8 cellular contexts compared by ENCODE assay signal in genomic region chr19:58554494-58555368, GRCh38. TPM values are rescaled to one million over a fixed set of nuclear protein-coding genes. Genes with fewer than 3 reads are reported as not detected.
DNase-seq lines count a peak whose midpoint lies in the region; ATAC-seq and TF ChIP-seq lines count a peak whose summit lies in the region.

CHMP2A (minus strand) TSS chr19:58555105; CDS start chr19:58554212, 893 bp downstream.

- no peaks in the 10 kb centered on the region for H3K9me2 ChIP-seq in OCI-LY7 (ENCODE audit: insufficient read depth, low read length)

- ATAC-seq in GM21737 (IDR thresholded peaks at IDR 0.05; ENCODE audit: unreplicated experiment) = peak; percentile 30
- ATAC-seq in Right ventricle myocardium inferior = peak; percentile 55
- peak; percentile 60 for ATAC-seq in upper lobe of right lung
- no peak for ATAC-seq in HG03442 (IDR thresholded peaks at IDR 0.05; ENCODE audit: unreplicated experiment)

- DNase-seq in CD14-positive monocyte (ENCODE audit: low spot score) = peak; percentile 99
- peak; percentile 96 for DNase-seq in OCI-LY7 (ENCODE audit: low spot score)
- DNase-seq in Right ventricle myocardium inferior (ENCODE audit: missing footprints) = peak; percentile 99
- DNase-seq in posterior cingulate gyrus = peak; percentile 98 to 100 (median 99)
- peak; percentile 99 for DNase-seq in upper lobe of right lung

- H3K9me3 Mint-ChIP-seq in CD14-positive monocyte = peaks cover 0 to 4% (median 0%) of the 10 kb centered on the region in 7 donors
- H3K9me3 Mint-ChIP-seq in activated naive CD4-positive, alpha-beta T cell treated with anti-CD3 and anti-CD28 coated beads, Interleukin-2, amount 50 U/mL, for 24 hours = no peaks in the 10 kb centered on the region

- intact Hi-C loops in CD14-positive monocyte (cut with micrococcal nuclease) = no loop called here
- intact Hi-C loops in OCI-LY7 (cut with micrococcal nuclease; ENCODE audit: unreplicated experiment) = loop anchor here (1.0 kb wide), 1 partner anchor 9 kb away; no protein-coding TSS in a partner anchor
- intact Hi-C loops in Right ventricle myocardium inferior (cut with DNase I) = no loop called here
- intact Hi-C loops in posterior cingulate gyrus (cut with DNase I) = loop anchor here (1.0 kb wide), 1 partner anchor 10 kb away; the partner anchor contains the start of gene TRIM28
- intact Hi-C loops in upper lobe of right lung (cut with DNase I) = no loop called here

- H3K4me1 ChIP-seq in OCI-LY7 (ENCODE audit: insufficient read depth, low read length, poor library complexity, severe bottlenecking) = peaks cover 34% of the 10 kb centered on the region
- peaks cover 34% of the 10 kb centered on the region for H3K4me1 ChIP-seq in upper lobe of right lung

- CTCF ChIA-PET in OCI-LY7 (lab: Charles Lee; ENCODE audit: unreplicated experiment) = interaction anchor here (0.5 to 1.4 kb wide), 3 partner anchors 9 to 35 kb away, joined by 3 to 7 read pairs (median 4); partner anchors contain the start of gene ZBTB45

- POLR2A ChIA-PET in OCI-LY7 (lab: Charles Lee) = interaction anchor here (0.7 to 1.9 kb wide), 5 partner anchors 8 to 1165 kb away, joined by 3 to 9 read pairs (median 3); partner anchors contain the start of gene TRIM28

- peak within 1 kb of the TSS; percentile 96 to 99 (median 98) for H3K27ac Mint-ChIP-seq in CD14-positive monocyte
- peak within 1 kb of the TSS; percentile 99 for H3K27ac Mint-ChIP-seq in activated naive CD4-positive, alpha-beta T cell treated with anti-CD3 and anti-CD28 coated beads, Interleukin-2, amount 50 U/mL, for 24 hours

- peak within 1 kb of the TSS; percentile 92 to 97 for H3K4me3 Mint-ChIP-seq in CD14-positive monocyte
- peak within 1 kb of the TSS; percentile 97 for H3K4me3 Mint-ChIP-seq in activated naive CD4-positive, alpha-beta T cell treated with anti-CD3 and anti-CD28 coated beads, Interleukin-2, amount 50 U/mL, for 24 hours

- no peaks in the 10 kb centered on the region for H3K27me3 Mint-ChIP-seq in CD14-positive monocyte (ENCODE audit: low read depth in 3 of 3)
- no peaks in the 10 kb centered on the region for H3K27me3 Mint-ChIP-seq in activated naive CD4-positive, alpha-beta T cell treated with anti-CD3 and anti-CD28 coated beads, Interleukin-2, amount 50 U/mL, for 24 hours

- H3K9me3 ChIP-seq in OCI-LY7 (ENCODE audit: low read length) (no peaks in the 10 kb centered on the region), upper lobe of right lung (no peaks in the 10 kb centered on the region)

- peaks cover 55 to 59% of the 10 kb centered on the region in 2 donors for H3K36me3 Mint-ChIP-seq in CD14-positive monocyte
- H3K36me3 Mint-ChIP-seq in activated naive CD4-positive, alpha-beta T cell treated with anti-CD3 and anti-CD28 coated beads, Interleukin-2, amount 50 U/mL, for 24 hours = peaks cover 19% of the 10 kb centered on the region

- H3K27ac ChIP-seq in OCI-LY7 (ENCODE audit: low read depth, low read length, poor library complexity, severe bottlenecking) = peak within 1 kb of the TSS; percentile 87
- H3K27ac ChIP-seq in upper lobe of right lung = peak within 1 kb of the TSS; percentile 94

- no peaks in the 10 kb centered on the region for H3K27me3 ChIP-seq in upper lobe of right lung

- H3K4me2 ChIP-seq in OCI-LY7 (ENCODE audit: low read length) = peak within 1 kb of the TSS; percentile 99

- TF ChIP-seq CTCF in CD14-positive monocyte (IDR thresholded peaks at IDR 0.05) = no peak
- TF ChIP-seq CTCF in OCI-LY7 (conservative IDR thresholded peaks at IDR 0.05; ENCODE audit: low read length) = no peak
- no peak for TF ChIP-seq CTCF in upper lobe of right lung (IDR thresholded peaks at IDR 0.05)

- H3K4me3 ChIP-seq in OCI-LY7 (ENCODE audit: low read depth, low read length, poor library complexity, severe bottlenecking) (peak within 1 kb of the TSS; percentile 79), upper lobe of right lung (peak within 1 kb of the TSS; percentile 87)

- H3K79me2 ChIP-seq in OCI-LY7 (ENCODE audit: insufficient read depth, low read depth, low read length) = peaks cover 26% of the 10 kb centered on the region

- H2AFZ ChIP-seq in OCI-LY7 (ENCODE audit: low read length) = no peak within 1 kb of the TSS

- peaks cover 52% of the 10 kb centered on the region for H3K4me1 Mint-ChIP-seq in CD14-positive monocyte
- peaks cover 45% of the 10 kb centered on the region for H3K4me1 Mint-ChIP-seq in activated naive CD4-positive, alpha-beta T cell treated with anti-CD3 and anti-CD28 coated beads, Interleukin-2, amount 50 U/mL, for 24 hours

- peaks cover 69% of the 10 kb centered on the region for H3K36me3 ChIP-seq in OCI-LY7 (ENCODE audit: insufficient read depth, low read length)
- H3K36me3 ChIP-seq in upper lobe of right lung = peaks cover 55% of the 10 kb centered on the region

- H4K20me1 ChIP-seq in OCI-LY7 (ENCODE audit: insufficient read depth, low read length) = 0 out of 2 replicates have a peak, but pooled peaks cover 4% of the 10 kb centered on the region

- BruUV-seq in OCI-LY7 (replicated peaks; lab: Mats Ljungman, UMichigan) = TSS peak; percentile 52

RNA-seq across cellular contexts. Expression of gene CHMP2A, which starts in this region (rescaled TPM):
- 100 to 1,000 TPM; 290 to 323 TPM for polyA plus RNA-seq in CD14-positive monocyte
- total RNA-seq in OCI-LY7 (2014; rRNA removed; shearing (Covaris generic)) = 72.7 and 108 TPM in 2 replicates
- total RNA-seq in OCI-LY7 (2022) (101 and 112 TPM in 2 replicates), Right ventricle myocardium inferior (123 TPM), upper lobe of right lung (96.5 TPM)

Comparison
In these comparisons a context has a peak if more than half of its experiments do, and no peak if none do; other contexts are left out.
1. intact Hi-C loops: an anchor here in OCI-LY7 (1.0 kb wide) and posterior cingulate gyrus (1.0 kb wide); none called in CD14-positive monocyte, Right ventricle myocardium inferior and upper lobe of right lung.